7 cellular contexts compared by ENCODE assay signal in the genomic region with DNA sequence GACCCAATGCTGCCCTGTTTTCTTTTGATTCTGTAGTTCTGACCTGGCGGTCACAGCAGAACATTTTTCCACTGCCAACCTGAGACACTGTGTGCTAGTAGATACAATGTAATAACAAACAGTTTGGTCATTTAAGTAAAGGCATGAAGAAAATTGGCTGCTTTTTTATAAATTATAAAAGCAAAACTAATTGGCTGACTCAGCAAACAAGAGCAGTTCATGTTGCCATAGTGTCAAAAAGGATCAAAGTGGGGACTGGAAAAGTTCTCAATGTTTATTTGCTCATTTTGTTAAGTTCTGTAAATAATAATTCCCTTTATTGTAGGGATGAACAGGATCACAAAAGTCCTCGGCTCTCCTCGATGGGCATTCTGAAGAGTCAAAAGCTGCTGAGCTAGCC.
"Had no signal": no experiment of that assay in that cellular context is flagged by ENCODE, and none has a peak within 500 bp of the region (broad histone marks: within the 10 kb centered on the region; RNA-seq: fewer than 3 reads in every experiment).

No MANE protein-coding gene starts in this region.

- H3K4me1 ChIP-seq: HAP-1 had no signal

- H3K36me3 ChIP-seq: HAP-1 had no signal

- H2AFZ ChIP-seq: GM23338 had no signal

- DNase-seq: H7, HFFc6, KG1 had no signal

- ATAC-seq: GM23338, HCT116 had no signal

- H3K4me3 ChIP-seq: GM23338, HAP-1 had no signal

- H3K4me2 ChIP-seq: GM23338 had no signal

- H3K9me3 ChIP-seq: HAP-1 had no signal

- H3K27ac ChIP-seq: HL-60 had no signal
